16 cellular contexts compared by ENCODE assay signal in genomic region chr10:98265403-98266378, GRCh38. TPM values are rescaled to one million over a fixed set of nuclear protein-coding genes. Genes with fewer than 3 reads are reported as not detected.
A peak's percentile ranks its signal among the peaks of the same experiment; 100 is the strongest.
DNase-seq lines count a peak whose midpoint lies in the region; ATAC-seq and TF ChIP-seq lines count a peak whose summit lies in the region.
"Had no signal": no experiment of that assay in that cellular context is flagged by ENCODE, and none has a peak within 500 bp of the region (broad histone marks: within the 10 kb centered on the region; RNA-seq: fewer than 3 reads in every experiment).

No MANE protein-coding gene starts in this region.

- H3K23ac ChIP-seq in IMR-90 (ENCODE audit: low read depth, low read length) = peak overlapping the region; percentile 69

- H2AFZ ChIP-seq in IMR-90 (replicated peaks; ENCODE audit: low read length, poor library complexity) = peak overlapping the region; percentile 64

- H3K27me3 ChIP-seq in IMR-90 (ENCODE audit: control insufficient read depth, insufficient read depth, low read length) (no peaks in the 10 kb centered on the region), endodermal cell (ENCODE audit: control insufficient read depth, insufficient read depth, low read length, poor library complexity, severe bottlenecking) (no peaks in the 10 kb centered on the region), colonic mucosa (peaks cover 20% of the 10 kb centered on the region)

- H3K9me3 Mint-ChIP-seq in endodermal cell = no peaks in the 10 kb centered on the region
- H3K9me3 Mint-ChIP-seq in activated CD4-positive, alpha-beta memory T cell treated with anti-CD3 and anti-CD28 coated beads, Interleukin-2, amount 10 ng/mL, durations not matched to agents 7 days and 5 days = no peaks in the 10 kb centered on the region
- H3K9me3 Mint-ChIP-seq: WTC11 had no signal

- dilution Hi-C loops in IMR-90 (cut with HindIII; ENCODE audit: low sequenced_read_pairs, unreplicated experiment) = no loop called here

- H4K20me1 ChIP-seq in IMR-90 (ENCODE audit: insufficient read depth, low read length) = no peaks in the 10 kb centered on the region; the same call in 1 of the 2 replicates

- H3K4me1 ChIP-seq in IMR-90 (ENCODE audit: control insufficient read depth, insufficient read depth, low read length) (peaks cover 23% of the 10 kb centered on the region), endodermal cell (ENCODE audit: control insufficient read depth, insufficient read depth, low read length) (peaks cover 5% of the 10 kb centered on the region), colonic mucosa (no peaks in the 10 kb centered on the region)

- H3K4me3 ChIP-seq in IMR-90 (ENCODE audit: insufficient read depth, low read depth, low read length) = no peak overlapping the region
- H3K4me3 ChIP-seq in endodermal cell (ENCODE audit: low read length) = no peak overlapping the region
- H3K4me3 ChIP-seq in colonic mucosa = no peak overlapping the region
- H3K4me3 ChIP-seq: GM12878 had no signal

- H3K27me3 Mint-ChIP-seq in endodermal cell (ENCODE audit: insufficient read depth) = peaks cover 23% of the 10 kb centered on the region
- H3K27me3 Mint-ChIP-seq in activated CD4-positive, alpha-beta memory T cell treated with anti-CD3 and anti-CD28 coated beads, Interleukin-2, amount 10 ng/mL, durations not matched to agents 7 days and 5 days = peaks cover 47% of the 10 kb centered on the region

- no peak overlapping the region for H2BK5ac ChIP-seq in IMR-90 (ENCODE audit: low read depth, low read length, poor library complexity, severe bottlenecking)

- CTCF ChIA-PET in IMR-90 (lab: Yijun Ruan, JAX) = interaction anchor here (0.6 kb wide), 1 partner anchor 30 kb away, joined by 4 read pairs; no protein-coding TSS in a partner anchor
- CTCF ChIA-PET in activated CD4-positive, alpha-beta memory T cell treated with anti-CD3 and anti-CD28 coated beads, Interleukin-2, amount 10 ng/mL, durations not matched to agents 7 days and 5 days (lab: Charles Lee) = no interaction called here

- no peak overlapping the region for H3K9ac ChIP-seq in IMR-90 (ENCODE audit: low read depth, low read length)
- no peak overlapping the region for H3K9ac ChIP-seq in endodermal cell (ENCODE audit: extremely low read depth, low read length, poor library complexity, severe bottlenecking)
- no peak overlapping the region for H3K9ac ChIP-seq in colonic mucosa (ENCODE audit: low read depth in 2 of 2, low read length in 2 of 2)

- no peaks in the 10 kb centered on the region for H3K36me3 Mint-ChIP-seq in endodermal cell (ENCODE audit: low read depth)
- H3K36me3 Mint-ChIP-seq in activated CD4-positive, alpha-beta memory T cell treated with anti-CD3 and anti-CD28 coated beads, Interleukin-2, amount 10 ng/mL, durations not matched to agents 7 days and 5 days (ENCODE audit: low read depth) = no peaks in the 10 kb centered on the region
- H3K36me3 Mint-ChIP-seq: WTC11 had no signal

- no peak overlapping the region for H3K4me3 Mint-ChIP-seq in endodermal cell
- H3K4me3 Mint-ChIP-seq in activated CD4-positive, alpha-beta memory T cell treated with anti-CD3 and anti-CD28 coated beads, Interleukin-2, amount 10 ng/mL, durations not matched to agents 7 days and 5 days = no peak overlapping the region
- H3K4me3 Mint-ChIP-seq: WTC11 had no signal

- H3K27ac ChIP-seq in IMR-90 (ENCODE audit: insufficient read depth, low read length) (no peak overlapping the region), endodermal cell (ENCODE audit: low read depth, low read length) (peak overlapping the region; percentile 67), colonic mucosa (no peak overlapping the region)
- H3K27ac ChIP-seq: suprapubic skin had no signal

- no peak overlapping the region for H4K91ac ChIP-seq in IMR-90 (ENCODE audit: insufficient read depth, low read depth, low read length)

- peak overlapping the region in 1 of 2 experiments; percentile 79; a peak in 2 of 4 replicates for H4K8ac ChIP-seq in IMR-90 (ENCODE audit: low read depth in 2 of 2, low read length in 2 of 2)

- POLR2A ChIA-PET in IMR-90 (lab: Charles Lee; ENCODE audit: unreplicated experiment) = no interaction called here
- POLR2A ChIA-PET in activated CD4-positive, alpha-beta memory T cell treated with anti-CD3 and anti-CD28 coated beads, Interleukin-2, amount 10 ng/mL, durations not matched to agents 7 days and 5 days (lab: Charles Lee) = interaction anchor here (1.3 kb wide), 1 partner anchor 8 kb away, joined by 3 read pairs; no protein-coding TSS in a partner anchor

- H2AK9ac ChIP-seq in IMR-90 (replicated peaks; ENCODE audit: low read depth, low read length, poor library complexity) = peak overlapping the region; percentile 67

- H3K36me3 ChIP-seq in IMR-90 (ENCODE audit: control insufficient read depth, insufficient read depth, low read length) = no peaks in the 10 kb centered on the region
- H3K36me3 ChIP-seq in endodermal cell (ENCODE audit: control insufficient read depth, insufficient read depth, low read length) = no peaks in the 10 kb centered on the region
- H3K36me3 ChIP-seq in colonic mucosa = no peaks in the 10 kb centered on the region
- H3K36me3 ChIP-seq: suprapubic skin had no signal

- H3K4ac ChIP-seq in IMR-90 (ENCODE audit: low read depth, low read length) = peak overlapping the region; percentile 36; the same call in 1 of the 2 replicates

- no TSS peak for BruUV-seq in IMR-90 (replicated peaks; lab: Mats Ljungman, UMichigan)

- no peak for ATAC-seq in IMR-90 (ENCODE audit: low read depth)
- ATAC-seq: GM12878, WTC11 had no signal

- DNase-seq in COLO829 (ENCODE audit: low spot score) (peak; percentile 14), IMR-90 (no peak), endodermal cell (no peak), retina (peak; percentile 51), colonic mucosa (no peak), NCI-H446 (lab: John Stamatoyannopoulos, UW) (no peak)
- DNase-seq in activated CD4-positive, alpha-beta memory T cell treated with anti-CD3 and anti-CD28 coated beads, Interleukin-2, amount 10 ng/mL, durations not matched to agents 7 days and 5 days = no peak
- DNase-seq in stimulated activated CD4-positive, alpha-beta T cell treated with anti-CD3 and anti-CD28 coated beads, Interleukin-4, amount 100 ng/mL, for 4 hours = no peak
- DNase-seq: activated naive CD4-positive, alpha-beta T cell; effector memory CD4-positive, alpha-beta T cell; EL; NCI-H1105; SW 1271 had no signal

- intact Hi-C loops in IMR-90 (cut with micrococcal nuclease) = no loop called here
- intact Hi-C loops in colonic mucosa (cut with DNase I) = no loop called here

- TF ChIP-seq CTCF in IMR-90 (conservative IDR thresholded peaks at IDR 0.05; ENCODE audit: low read depth, low read length) = no peak
- TF ChIP-seq CTCF in endodermal cell (conservative IDR thresholded peaks at IDR 0.05) = no peak
- no peak for TF ChIP-seq CTCF in colonic mucosa (IDR thresholded peaks at IDR 0.05)

- peak overlapping the region; percentile 40; the same call in 1 of the 2 replicates for H2BK20ac ChIP-seq in IMR-90 (ENCODE audit: low read depth, low read length)

- H3K4me1 Mint-ChIP-seq in endodermal cell = peaks cover 18% of the 10 kb centered on the region
- H3K4me1 Mint-ChIP-seq in activated CD4-positive, alpha-beta memory T cell treated with anti-CD3 and anti-CD28 coated beads, Interleukin-2, amount 10 ng/mL, durations not matched to agents 7 days and 5 days = no peaks in the 10 kb centered on the region

- H2AK5ac ChIP-seq in IMR-90 (ENCODE audit: low read depth, low read length) = peak overlapping the region; percentile 33; the same call in 1 of the 2 replicates

- H3K9me3 ChIP-seq in IMR-90 (ENCODE audit: control insufficient read depth, insufficient read depth, low read length) = no peaks in the 10 kb centered on the region
- H3K9me3 ChIP-seq in endodermal cell (ENCODE audit: control insufficient read depth, low read length) = no peaks in the 10 kb centered on the region
- no peaks in the 10 kb centered on the region for H3K9me3 ChIP-seq in colonic mucosa
- H3K9me3 ChIP-seq: suprapubic skin had no signal

- peaks cover 18% of the 10 kb centered on the region for H3K9me1 ChIP-seq in IMR-90 (ENCODE audit: insufficient read depth, low read length)

- no peak overlapping the region; the same call in 2 of the 3 replicates for H2BK15ac ChIP-seq in IMR-90 (ENCODE audit: low read depth, low read length)

- 87% methylated on average over 5 of the region's 17 CpGs; no CpG with 5 or more reads in 1 of the 2 experiments for WGBS in IMR-90 (ENCODE audit: extremely low coverage in 2 of 2, insufficient read length in 1 of 2), 2 experiments
- 79 to 83% methylated on average over 12 to 17 of the region's 17 CpGs for WGBS in endodermal cell (ENCODE audit: insufficient coverage in 1 of 2, insufficient read length in 1 of 2), 2 experiments

- H3K14ac ChIP-seq in IMR-90 (replicated peaks; ENCODE audit: low read depth, low read length) = no peak overlapping the region

- peak overlapping the region; percentile 18; the same call in 1 of the 2 replicates for H3K18ac ChIP-seq in IMR-90 (ENCODE audit: low read depth, low read length)

- no peak for TF ChIP-seq POLR2A in IMR-90 (IDR thresholded peaks at IDR 0.05; ENCODE audit: low read depth, low read length)

- no peak overlapping the region for H3K56ac ChIP-seq in IMR-90 (ENCODE audit: extremely low read depth, insufficient read depth, low read length)

- no peak overlapping the region for H3K27ac Mint-ChIP-seq in endodermal cell
- H3K27ac Mint-ChIP-seq in activated CD4-positive, alpha-beta memory T cell treated with anti-CD3 and anti-CD28 coated beads, Interleukin-2, amount 10 ng/mL, durations not matched to agents 7 days and 5 days = no peak overlapping the region
- H3K27ac Mint-ChIP-seq: WTC11 had no signal

- no peak overlapping the region for H4K5ac ChIP-seq in IMR-90 (ENCODE audit: low read depth, low read length)

- H3K79me1 ChIP-seq in IMR-90 (ENCODE audit: low read depth in 1 of 2, low read length in 2 of 2) = peaks cover 0 to 5% of the 10 kb centered on the region in 2 experiments; a peak in 1 of 4 replicates

- no peak overlapping the region for H3K4me2 ChIP-seq in IMR-90 (ENCODE audit: low read depth, low read length)

- peak overlapping the region; percentile 52; the same call in 1 of the 2 replicates for H2BK120ac ChIP-seq in IMR-90 (ENCODE audit: low read depth, low read length)

- in situ Hi-C loops in IMR-90 (cut with MboI; ENCODE audit: low sequenced_read_pairs) = no loop called here

- TF ChIP-seq RAD21 in IMR-90 (IDR thresholded peaks at IDR 0.05; ENCODE audit: low read length) = no peak

RNA-seq across cellular contexts. Expression of gene LOXL4, which starts 2.3 kb away (rescaled TPM):
- total RNA-seq in IMR-90 (2012; rRNA removed) (17.5 and 20.8 TPM in 2 replicates), endodermal cell (under 1 TPM; 0.57 to 0.77 TPM), colonic mucosa (1 to 10 TPM in 1 of 2 donors, under 1 TPM in 1; 0.32 to 1.6 TPM)
- polyA plus RNA-seq in IMR-90 (2012; rRNA removed) = 24.9 and 26.7 TPM in 2 replicates
- 26.8 and 38.4 TPM in 2 replicates for polyA plus RNA-seq in IMR-90 (2012; cell fraction: cytosol; rRNA removed)
- 30.8 and 37.2 TPM in 2 replicates for polyA plus RNA-seq in IMR-90 (2012; cell fraction: nucleus; rRNA removed; ENCODE audit: low replicate concordance)
- 4.0 TPM for polyA plus RNA-seq in endodermal cell (2013, experiment 1 of 2)
- polyA plus RNA-seq in endodermal cell (2013, experiment 2 of 2) = 4.2 TPM
- not detected for total RNA-seq in activated CD4-positive, alpha-beta memory T cell treated with anti-CD3 and anti-CD28 coated beads, Interleukin-2, amount 10 ng/mL, durations not matched to agents 7 days and 5 days

Comparison
In these comparisons a context has a peak if more than half of its experiments do, and no peak if none do; other contexts are left out.
1. DNase-seq: peak in COLO829 (single experiment) and retina (single experiment); none in IMR-90 (single experiment), endodermal cell (single experiment), activated CD4-positive, alpha-beta memory T cell treated with anti-CD3 and anti-CD28 coated beads, Interleukin-2, amount 10 ng/mL, durations not matched to agents 7 days and 5 days (single experiment), colonic mucosa (single experiment), NCI-H446 (0 of 2) and stimulated activated CD4-positive, alpha-beta T cell treated with anti-CD3 and anti-CD28 coated beads, Interleukin-4, amount 100 ng/mL, for 4 hours (0 of 2).